4 cellular contexts compared by ENCODE assay signal in genomic region chr12:50955697-50956096, GRCh38. TPM values are rescaled to one million over a fixed set of nuclear protein-coding genes. Genes with fewer than 3 reads are reported as not detected.
"Had no signal": no experiment of that assay in that cellular context is flagged by ENCODE, and none has a peak within 500 bp of the region (broad histone marks: within the 10 kb centered on the region; RNA-seq: fewer than 3 reads in every experiment).

No MANE protein-coding gene starts in this region.

- DNase-seq: GDM1, GF-D8 had no signal

- ATAC-seq: GM12878 had no signal

- H3K4me3 ChIP-seq: GM12878 had no signal

RNA-seq across cellular contexts. Expression of gene HIGD1C, which starts 3.4 kb away (rescaled TPM):
- total RNA-seq: G401, GM12878 had no signal
- polyA plus RNA-seq: GM12878 had no signal
